In genomic region chr5:94793113-94793815, GRCh38 we compare ENCODE assay signal across 9 cellular contexts.
A peak's percentile ranks its signal among the peaks of the same experiment; 100 is the strongest.
DNase-seq lines count a peak whose midpoint lies in the region; ATAC-seq and TF ChIP-seq lines count a peak whose summit lies in the region.
"Had no signal": no experiment of that assay in that cellular context is flagged by ENCODE, and none has a peak within 500 bp of the region (broad histone marks: within the 10 kb centered on the region; RNA-seq: fewer than 3 reads in every experiment).

No MANE protein-coding gene starts in this region.

- no peaks in the 10 kb centered on the region for H4K20me1 ChIP-seq in PC-3 (ENCODE audit: low read length)

- intact Hi-C loops in PC-3 (cut with micrococcal nuclease) = no loop called here
- intact Hi-C loops in A673 (cut with micrococcal nuclease; ENCODE audit: unreplicated experiment) = no loop called here

- H3K36me3 ChIP-seq in PC-3 (ENCODE audit: low read depth, low read length) (no peaks in the 10 kb centered on the region), A673 (ENCODE audit: insufficient read depth, low read length, poor library complexity, severe bottlenecking) (no peaks in the 10 kb centered on the region)
- H3K36me3 ChIP-seq: cardiac muscle cell had no signal

- peak overlapping the region; percentile 26; the same call in 1 of the 2 replicates for H3K27ac ChIP-seq in PC-3 (ENCODE audit: low read length)
- no peak overlapping the region for H3K27ac ChIP-seq in A673 (ENCODE audit: low read depth, low read length, poor library complexity, severe bottlenecking)
- H3K27ac ChIP-seq: cardiac muscle cell had no signal

- TF ChIP-seq CTCF in PC-3 (conservative IDR thresholded peaks at IDR 0.05; ENCODE audit: low read depth, low read length) = no peak
- TF ChIP-seq CTCF in A673 (conservative IDR thresholded peaks at IDR 0.05; ENCODE audit: low read depth, low read length) = no peak

- H3K4me2 ChIP-seq in PC-3 (ENCODE audit: low read length) = no peak overlapping the region

- no peaks in the 10 kb centered on the region for H3K9me2 ChIP-seq in PC-3 (replicated peaks; ENCODE audit: low read length)

- CTCF ChIA-PET in PC-3 (lab: Charles Lee) (no interaction called here), A673 (lab: Charles Lee) (no interaction called here)

- DNase-seq in activated T-cell treated with anti-CD3 and anti-CD28 coated beads for 4 hours (peak; percentile 3), PC-3 (peak; percentile 15), fibroblast of gingiva (ENCODE audit: low read depth) (peak; percentile 3), A673 (ENCODE audit: low spot score) (no peak), DMS 273 (lab: John Stamatoyannopoulos, UW; ENCODE audit: unreplicated experiment) (no peak), medulla oblongata (ENCODE audit: extremely low spot score) (no peak)
- DNase-seq in activated T-cell treated with anti-CD3 and anti-CD28 coated beads, Interleukin-2, amount 50 U/mL, for 48 hours = no peak

- POLR2A ChIA-PET in PC-3 (lab: Charles Lee; ENCODE audit: unreplicated experiment) (no interaction called here), A673 (lab: Charles Lee; ENCODE audit: low non-redundant PET) (no interaction called here)

- H2AFZ ChIP-seq in PC-3 (ENCODE audit: low read length) = no peak overlapping the region

- H3K27me3 ChIP-seq in PC-3 (ENCODE audit: low read length) = no peaks in the 10 kb centered on the region
- no peaks in the 10 kb centered on the region for H3K27me3 ChIP-seq in A673 (replicated peaks; ENCODE audit: insufficient read depth, low read depth, low read length, poor library complexity)
- H3K27me3 ChIP-seq: cardiac muscle cell had no signal

- H3F3A ChIP-seq in PC-3 (ENCODE audit: low read length, unreplicated experiment) = no peaks in the 10 kb centered on the region

- H3K79me2 ChIP-seq in PC-3 (ENCODE audit: low read length) = no peaks in the 10 kb centered on the region

- peaks cover 6% of the 10 kb centered on the region for H3K4me1 ChIP-seq in PC-3 (ENCODE audit: insufficient read depth, low read length)
- H3K4me1 ChIP-seq in A673 (ENCODE audit: insufficient read depth, low read length, poor library complexity, severe bottlenecking) = peaks cover 13% of the 10 kb centered on the region

- ATAC-seq in HG02763 (IDR thresholded peaks at IDR 0.05; ENCODE audit: unreplicated experiment) (peak; percentile 100), PC-3 (peak; percentile 68)

- H3K4me3 ChIP-seq in PC-3 (ENCODE audit: low read length) (no peak overlapping the region), A673 (ENCODE audit: low read depth, low read length, poor library complexity, severe bottlenecking) (no peak overlapping the region)
- H3K4me3 ChIP-seq: cardiac muscle cell had no signal

- no peaks in the 10 kb centered on the region for H3K9me3 ChIP-seq in PC-3 (ENCODE audit: low read length)
- no peaks in the 10 kb centered on the region for H3K9me3 ChIP-seq in A673 (ENCODE audit: low read depth, low read length, poor library complexity, severe bottlenecking)

- H3K9ac ChIP-seq in PC-3 (ENCODE audit: low read length) = no peak overlapping the region

- BruUV-seq in PC-3 (replicated peaks; lab: Mats Ljungman, UMichigan) = no TSS peak
- no TSS peak for BruUV-seq in A673 (replicated peaks; lab: Mats Ljungman, UMichigan)

Comparison
In these comparisons a context has a peak if more than half of its experiments do, and no peak if none do; other contexts are left out.
1. DNase-seq: peak in activated T-cell treated with anti-CD3 and anti-CD28 coated beads for 4 hours (single experiment), PC-3 (single experiment) and fibroblast of gingiva (single experiment); none in activated T-cell treated with anti-CD3 and anti-CD28 coated beads, Interleukin-2, amount 50 U/mL, for 48 hours (0 of 2), A673 (single experiment), DMS 273 (single experiment) and medulla oblongata (single experiment).